Comparison of ENCODE assay signal across 11 cellular contexts in the genomic region with DNA sequence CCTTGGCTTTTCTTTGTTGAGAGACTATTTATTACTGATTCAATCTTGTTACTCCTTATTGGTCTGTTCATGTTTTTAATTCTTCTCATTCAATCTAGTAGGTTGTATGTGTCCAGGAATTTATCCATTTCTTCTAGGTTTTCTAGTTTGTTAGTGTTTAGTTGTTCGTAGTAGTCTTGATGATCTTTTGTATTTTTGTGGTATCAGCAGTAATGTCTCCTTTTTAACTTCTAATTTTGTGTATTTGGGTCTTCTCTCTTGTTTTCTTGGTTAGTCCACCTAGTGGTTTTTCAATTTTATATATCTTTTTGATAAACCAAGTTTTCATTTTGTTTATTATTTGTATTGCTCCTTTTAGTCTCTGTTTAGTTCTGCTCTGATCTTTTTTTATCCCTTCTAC.
"Had no signal": no experiment of that assay in that cellular context is flagged by ENCODE, and none has a peak within 500 bp of the region (broad histone marks: within the 10 kb centered on the region; RNA-seq: fewer than 3 reads in every experiment).

No MANE protein-coding gene starts in this region.

- ATAC-seq: GM23338, HCT116 had no signal

- H3K36me3 ChIP-seq: HAP-1 had no signal

- H3K9ac ChIP-seq: GM23248 had no signal

- H3K4me3 ChIP-seq: GM23248, GM23338, HAP-1 had no signal

- DNase-seq: GM23248, GOT3, H7, H9, HCEC 1CT, HFFc6 had no signal

- H2AFZ ChIP-seq: GM23248, GM23338 had no signal

- FAIRE-seq: H1, H54 had no signal

- H3K9me3 ChIP-seq: HAP-1 had no signal

- H3K27ac ChIP-seq: GM23248 had no signal

- H3K4me1 ChIP-seq: HAP-1 had no signal

- H3K4me2 ChIP-seq: GM23338 had no signal
